In the genomic region with DNA sequence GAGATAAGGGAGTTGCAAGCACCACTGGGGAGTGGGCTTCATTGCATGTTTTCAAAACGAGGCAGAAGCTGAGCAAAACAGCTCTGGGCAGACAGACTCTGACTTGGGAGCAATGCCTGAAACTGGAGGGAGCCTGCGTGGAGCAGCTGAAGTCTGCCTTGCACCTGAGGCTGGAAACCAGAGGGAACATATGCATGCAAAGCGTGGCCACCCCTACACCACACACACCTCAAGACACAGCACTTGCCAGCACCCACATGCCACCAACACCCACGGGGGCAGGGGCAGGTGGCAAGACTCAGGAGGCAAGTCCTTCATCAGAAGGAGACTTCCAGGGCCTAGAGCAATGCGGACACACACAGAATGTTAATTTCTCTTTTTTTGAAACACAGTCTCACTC, we compare ENCODE assay signal across 22 cellular contexts. TPM values are rescaled to one million over a fixed set of nuclear protein-coding genes. Genes with fewer than 3 reads are reported as not detected.
DNase-seq lines count a peak whose midpoint lies in the region; ATAC-seq and TF ChIP-seq lines count a peak whose summit lies in the region.
"Had no signal": no experiment of that assay in that cellular context is flagged by ENCODE, and none has a peak within 500 bp of the region (broad histone marks: within the 10 kb centered on the region; RNA-seq: fewer than 3 reads in every experiment).

No MANE protein-coding gene starts in this region.

- H3K9me3 ChIP-seq in CD8-positive, alpha-beta T cell (ENCODE audit: low read length): no peaks in the 10 kb centered on the region
- H3K9me3 ChIP-seq in esophagus squamous epithelium: peaks cover 0 to 5% (median 5%) of the 10 kb centered on the region in 3 donors
- H3K9me3 ChIP-seq: thyroid gland had no signal

- peaks cover 0 to 1% (median 0%) of the 10 kb centered on the region in 3 donors for H3K27me3 Mint-ChIP-seq in CD14-positive monocyte (ENCODE audit: low read depth in 3 of 3)
- no peaks in the 10 kb centered on the region for H3K27me3 Mint-ChIP-seq in CD8-positive, alpha-beta T cell (ENCODE audit: low read depth)
- no peaks in the 10 kb centered on the region for H3K27me3 Mint-ChIP-seq in activated T-helper 1 cell treated with anti-CD3 and anti-CD28 coated beads, Interleukin-12 subunit alpha, Interleukin-12 subunit beta, Interleukin-2, Interleukin-4 antibody, amounts not matched to agents 30 ng/mL and 10 ng/mL and 1 ng/mL, durations not matched to agents 14 hours and 24 hours and 36 hours (ENCODE audit: insufficient read depth)
- H3K27me3 Mint-ChIP-seq in naive thymus-derived CD8-positive, alpha-beta T cell: no peaks in the 10 kb centered on the region
- H3K27me3 Mint-ChIP-seq: activated CD4-positive, alpha-beta memory T cell treated with anti-CD3 and anti-CD28 coated beads, Interleukin-2, amount 10 ng/mL, durations not matched to agents 7 days and 5 days; activated naive CD4-positive, alpha-beta T cell treated with anti-CD3 and anti-CD28 coated beads, Interleukin-2, amount 50 U/mL, for 24 hours had no signal

- H3K9me3 Mint-ChIP-seq in CD14-positive monocyte: peaks cover 0 to 15% (median 5%) of the 10 kb centered on the region in 7 donors
- peaks cover 8% of the 10 kb centered on the region for H3K9me3 Mint-ChIP-seq in CD8-positive, alpha-beta T cell
- H3K9me3 Mint-ChIP-seq in activated T-helper 1 cell treated with anti-CD3 and anti-CD28 coated beads, Interleukin-12 subunit alpha, Interleukin-12 subunit beta, Interleukin-2, Interleukin-4 antibody, amounts not matched to agents 30 ng/mL and 10 ng/mL and 1 ng/mL, durations not matched to agents 14 hours and 24 hours and 36 hours: peaks cover 15% of the 10 kb centered on the region
- H3K9me3 Mint-ChIP-seq in naive thymus-derived CD8-positive, alpha-beta T cell: peaks cover 0 to 18% (median 5%) of the 10 kb centered on the region in 9 donors
- H3K9me3 Mint-ChIP-seq: activated naive CD4-positive, alpha-beta T cell treated with anti-CD3 and anti-CD28 coated beads, Interleukin-2, amount 50 U/mL, for 24 hours had no signal

- H3K27ac Mint-ChIP-seq in CD14-positive monocyte: peak overlapping the region; percentile 23 to 92 (median 79)
- H3K27ac Mint-ChIP-seq in CD8-positive, alpha-beta T cell: peak overlapping the region; percentile 80
- H3K27ac Mint-ChIP-seq in activated T-helper 1 cell treated with anti-CD3 and anti-CD28 coated beads, Interleukin-12 subunit alpha, Interleukin-12 subunit beta, Interleukin-2, Interleukin-4 antibody, amounts not matched to agents 30 ng/mL and 10 ng/mL and 1 ng/mL, durations not matched to agents 14 hours and 24 hours and 36 hours: peak overlapping the region; percentile 55
- H3K27ac Mint-ChIP-seq in naive thymus-derived CD8-positive, alpha-beta T cell: peak overlapping the region in 8 of 10 donors; percentile 44 to 83 (median 71)
- H3K27ac Mint-ChIP-seq: activated CD4-positive, alpha-beta memory T cell treated with anti-CD3 and anti-CD28 coated beads, Interleukin-2, amount 10 ng/mL, durations not matched to agents 7 days and 5 days; activated naive CD4-positive, alpha-beta T cell treated with anti-CD3 and anti-CD28 coated beads, Interleukin-2, amount 50 U/mL, for 24 hours had no signal

- no peaks in the 10 kb centered on the region for H3K27me3 ChIP-seq in CD8-positive, alpha-beta T cell (ENCODE audit: insufficient read depth, low read length)
- H3K27me3 ChIP-seq in esophagus squamous epithelium: no peaks in the 10 kb centered on the region
- H3K27me3 ChIP-seq: thyroid gland had no signal

- peak; percentile 22 for ATAC-seq in CD8-positive, alpha-beta T cell
- ATAC-seq in naive thymus-derived CD8-positive, alpha-beta T cell: no peak
- ATAC-seq: activated T-cell treated with anti-CD3 and anti-CD28 coated beads, Interleukin-2, amount 50 U/mL, for 4 hours; Right ventricle myocardium inferior had no signal

- H3K4me1 ChIP-seq in CD8-positive, alpha-beta T cell (ENCODE audit: insufficient read depth, low read length): peaks cover 11% of the 10 kb centered on the region
- no peaks in the 10 kb centered on the region for H3K4me1 ChIP-seq in esophagus squamous epithelium

- POLR2A ChIA-PET in CD8-positive, alpha-beta T cell (lab: Charles Lee): interaction anchor here (1.0 kb wide), 1 partner anchor 46 kb away, joined by 3 read pairs; the partner anchor contains the start of gene COTL1
- POLR2A ChIA-PET in naive thymus-derived CD8-positive, alpha-beta T cell (lab: Charles Lee): interaction anchor here (0.9 kb wide), 1 partner anchor 28 kb away, joined by 3 read pairs; no protein-coding TSS in a partner anchor

- peaks cover 67% of the 10 kb centered on the region for H3K4me1 Mint-ChIP-seq in CD14-positive monocyte
- peaks cover 58% of the 10 kb centered on the region for H3K4me1 Mint-ChIP-seq in CD8-positive, alpha-beta T cell (ENCODE audit: low read depth)
- H3K4me1 Mint-ChIP-seq in activated T-helper 1 cell treated with anti-CD3 and anti-CD28 coated beads, Interleukin-12 subunit alpha, Interleukin-12 subunit beta, Interleukin-2, Interleukin-4 antibody, amounts not matched to agents 30 ng/mL and 10 ng/mL and 1 ng/mL, durations not matched to agents 14 hours and 24 hours and 36 hours (ENCODE audit: low read depth): peaks cover 55% of the 10 kb centered on the region
- peaks cover 17 to 70% (median 56%) of the 10 kb centered on the region in 4 donors for H3K4me1 Mint-ChIP-seq in naive thymus-derived CD8-positive, alpha-beta T cell

- intact Hi-C loops in CD14-positive monocyte (cut with micrococcal nuclease): loop anchor here in 1 of 2 donors (5.0 kb wide), 1 partner anchor 45 kb away; the partner anchor contains the start of gene COTL1
- intact Hi-C loops in CD8-positive, alpha-beta T cell (cut with DNase I, micrococcal nuclease): no loop called here
- intact Hi-C loops in activated T-helper 1 cell treated with anti-CD3 and anti-CD28 coated beads, Interleukin-12 subunit alpha, Interleukin-12 subunit beta, Interleukin-2, Interleukin-4 antibody, amounts not matched to agents 30 ng/mL and 10 ng/mL and 1 ng/mL, durations not matched to agents 14 hours and 24 hours and 36 hours (cut with micrococcal nuclease): no loop called here
- intact Hi-C loops in esophagus squamous epithelium (cut with DNase I): no loop called here

- no peak for TF ChIP-seq POLR2A in esophagus squamous epithelium (IDR thresholded peaks at IDR 0.05)

- H3K27ac ChIP-seq in CD8-positive, alpha-beta T cell (ENCODE audit: low read depth, low read length): no peak overlapping the region
- no peak overlapping the region for H3K27ac ChIP-seq in esophagus squamous epithelium
- H3K27ac ChIP-seq: thyroid gland had no signal

- DNase-seq in CD14-positive monocyte (ENCODE audit: low spot score) (no peak), esophagus squamous epithelium (lab: John Stamatoyannopoulos, UW) (no peak), NCI-H526 (lab: John Stamatoyannopoulos, UW) (no peak)
- no peak for DNase-seq in CD8-positive, alpha-beta T cell
- DNase-seq in activated T-helper 1 cell treated with anti-CD3 and anti-CD28 coated beads, Interleukin-12 subunit alpha, Interleukin-12 subunit beta, Interleukin-2, Interleukin-4 antibody, amounts not matched to agents 30 ng/mL and 10 ng/mL and 1 ng/mL, durations not matched to agents 14 hours and 24 hours and 36 hours (ENCODE audit: low spot score): no peak
- no peak for DNase-seq in naive thymus-derived CD8-positive, alpha-beta T cell
- DNase-seq in activated effector memory CD4-positive, alpha-beta T cell treated with anti-CD3 and anti-CD28 coated beads, Interleukin-2, amount 50 U/mL, for 16 hours: no peak
- DNase-seq: activated CD4-positive, alpha-beta memory T cell treated with anti-CD3 and anti-CD28 coated beads, Interleukin-2, amount 10 ng/mL, durations not matched to agents 7 days and 5 days; activated CD4-positive, CD25-positive, alpha-beta regulatory T cell; activated T-cell treated with anti-CD3 and anti-CD28 coated beads, Interleukin-2, amount 50 U/mL, for 4 hours; cerebellar nuclear complex; DND-41; erythroblast; hippocampal formation; NCI-H1417 treated with DMSO at 0.1 percent for 48 hours; nucleus accumbens; stimulated activated CD4-positive, alpha-beta T cell treated with anti-CD3 and anti-CD28 coated beads, Interleukin-1b, Interleukin-23, amount 100 ng/mL, for 48 hours; T1000; thyroid gland had no signal

- H3K4me3 ChIP-seq in CD8-positive, alpha-beta T cell (ENCODE audit: low read depth, low read length): no peak overlapping the region
- H3K4me3 ChIP-seq in esophagus squamous epithelium: no peak overlapping the region
- H3K4me3 ChIP-seq: skin epidermis, thyroid gland had no signal

- 82% methylated on average over 2 of the region's 5 CpGs for WGBS in esophagus squamous epithelium, 2 donors

- no peak overlapping the region for H3K4me3 Mint-ChIP-seq in CD14-positive monocyte
- H3K4me3 Mint-ChIP-seq in CD8-positive, alpha-beta T cell: no peak overlapping the region
- H3K4me3 Mint-ChIP-seq in activated T-helper 1 cell treated with anti-CD3 and anti-CD28 coated beads, Interleukin-12 subunit alpha, Interleukin-12 subunit beta, Interleukin-2, Interleukin-4 antibody, amounts not matched to agents 30 ng/mL and 10 ng/mL and 1 ng/mL, durations not matched to agents 14 hours and 24 hours and 36 hours: peak overlapping the region; percentile 30
- H3K4me3 Mint-ChIP-seq in naive thymus-derived CD8-positive, alpha-beta T cell: no peak overlapping the region
- H3K4me3 Mint-ChIP-seq: activated CD4-positive, alpha-beta memory T cell treated with anti-CD3 and anti-CD28 coated beads, Interleukin-2, amount 10 ng/mL, durations not matched to agents 7 days and 5 days; activated naive CD4-positive, alpha-beta T cell treated with anti-CD3 and anti-CD28 coated beads, Interleukin-2, amount 50 U/mL, for 24 hours; activated T-cell treated with anti-CD3 and anti-CD28 coated beads, Interleukin-2, amount 50 U/mL, for 4 hours had no signal

- CTCF ChIA-PET in CD8-positive, alpha-beta T cell (lab: Charles Lee): no interaction called here

- H3K36me3 Mint-ChIP-seq in CD14-positive monocyte: peaks cover 67 to 85% of the 10 kb centered on the region in 2 donors
- H3K36me3 Mint-ChIP-seq in CD8-positive, alpha-beta T cell: peaks cover 80% of the 10 kb centered on the region
- H3K36me3 Mint-ChIP-seq in activated T-helper 1 cell treated with anti-CD3 and anti-CD28 coated beads, Interleukin-12 subunit alpha, Interleukin-12 subunit beta, Interleukin-2, Interleukin-4 antibody, amounts not matched to agents 30 ng/mL and 10 ng/mL and 1 ng/mL, durations not matched to agents 14 hours and 24 hours and 36 hours (ENCODE audit: low read depth): peaks cover 59% of the 10 kb centered on the region
- H3K36me3 Mint-ChIP-seq in naive thymus-derived CD8-positive, alpha-beta T cell: peaks cover 14 to 78% (median 34%) of the 10 kb centered on the region in 3 donors

- TF ChIP-seq CTCF in CD14-positive monocyte (IDR thresholded peaks at IDR 0.05) (no peak), esophagus squamous epithelium (IDR thresholded peaks at IDR 0.05) (no peak)
- no peak for TF ChIP-seq CTCF in CD8-positive, alpha-beta T cell (IDR thresholded peaks at IDR 0.05)

- H3K36me3 ChIP-seq in CD8-positive, alpha-beta T cell (ENCODE audit: insufficient read depth, low read length): peaks cover 18% of the 10 kb centered on the region
- H3K36me3 ChIP-seq in esophagus squamous epithelium: no peaks in the 10 kb centered on the region
- H3K36me3 ChIP-seq: thyroid gland had no signal

RNA-seq across cellular contexts. Expression of gene COTL1, which starts 45.8 kb away (rescaled TPM):
- polyA plus RNA-seq in CD14-positive monocyte: 1,000 to 10,000 TPM; 1,643 to 1,843 TPM
- 100 to 1,000 TPM; 194 to 199 TPM for total RNA-seq in CD8-positive, alpha-beta T cell
- total RNA-seq in activated T-helper 1 cell treated with anti-CD3 and anti-CD28 coated beads, Interleukin-12 subunit alpha, Interleukin-12 subunit beta, Interleukin-2, Interleukin-4 antibody, amounts not matched to agents 30 ng/mL and 10 ng/mL and 1 ng/mL, durations not matched to agents 14 hours and 24 hours and 36 hours: 531 and 535 TPM in 2 replicates
- 100 to 1,000 TPM in 1 of 2 experiments, 10 to 100 TPM in 1; 99.1 to 101 TPM for total RNA-seq in naive thymus-derived CD8-positive, alpha-beta T cell
- polyA plus RNA-seq in naive thymus-derived CD8-positive, alpha-beta T cell: 100 to 1,000 TPM; 341 to 512 (median 425) TPM
- total RNA-seq in esophagus squamous epithelium: 10 to 100 TPM in 3 of 4 donors, 1 to 10 TPM in 1; 7.9 to 34.2 (median 23.4) TPM
